8 cellular contexts compared by ENCODE assay signal in genomic region chr19:42433503-42434260, GRCh38. TPM values are rescaled to one million over a fixed set of nuclear protein-coding genes. Genes with fewer than 3 reads are reported as not detected.
DNase-seq lines count a peak whose midpoint lies in the region; ATAC-seq, FAIRE-seq and TF ChIP-seq lines count a peak whose summit lies in the region.

No MANE protein-coding gene starts in this region.

- no peak for TF ChIP-seq POLR2A in Peyer's patch (IDR thresholded peaks at IDR 0.05)

- H3K9me3 ChIP-seq in HEK293 (ENCODE audit: control insufficient read depth, insufficient read depth, low read depth, low read length), result no peaks in the 10 kb centered on the region
- no peaks in the 10 kb centered on the region for H3K9me3 ChIP-seq in Peyer's patch

- no peaks in the 10 kb centered on the region for H3K9me3 Mint-ChIP-seq in activated T-helper 2 cell treated with anti-CD3 and anti-CD28 coated beads, Interferon-gamma antibody, Interleukin-2, Interleukin-4, amounts not matched to agents 10 μg/mL and 5 μg/mL and 100 μg/mL, durations not matched to agents 14 hours and 24 hours and 36 hours

- DNase-seq in Ammon's horn (ENCODE audit: low spot score) (peak; percentile 81), Peyer's patch (peak; percentile 71 to 95 (median 90)), globus pallidus (ENCODE audit: low spot score) (peak; percentile 86), omental fat pad (ENCODE audit: low spot score) (no peak), urothelium cell line (ENCODE audit: low spot score) (peak; percentile 50)
- peak; percentile 38 for DNase-seq in activated T-helper 2 cell treated with anti-CD3 and anti-CD28 coated beads, Interferon-gamma antibody, Interleukin-2, Interleukin-4, amounts not matched to agents 10 μg/mL and 5 μg/mL and 100 μg/mL, durations not matched to agents 14 hours and 24 hours and 36 hours (ENCODE audit: low spot score)

- H3K27me3 ChIP-seq in Peyer's patch, result no peaks in the 10 kb centered on the region

- no peak overlapping the region for H3K27ac Mint-ChIP-seq in activated T-helper 2 cell treated with anti-CD3 and anti-CD28 coated beads, Interferon-gamma antibody, Interleukin-2, Interleukin-4, amounts not matched to agents 10 μg/mL and 5 μg/mL and 100 μg/mL, durations not matched to agents 14 hours and 24 hours and 36 hours

- FAIRE-seq in urothelium cell line (lab: Jason Lieb, UNC), result no peak

- H3K4me3 Mint-ChIP-seq in activated T-helper 2 cell treated with anti-CD3 and anti-CD28 coated beads, Interferon-gamma antibody, Interleukin-2, Interleukin-4, amounts not matched to agents 10 μg/mL and 5 μg/mL and 100 μg/mL, durations not matched to agents 14 hours and 24 hours and 36 hours (ENCODE audit: low read depth), result no peak overlapping the region

- CTCF ChIA-PET in HEK293 (lab: Yijun Ruan, JAX), result interaction anchor here (0.5 to 7.4 kb wide), 52 partner anchors 7 to 355 kb away, joined by 3 to 98 read pairs (median 4); partner anchors contain the start of gene POU2F2

- TF ChIP-seq CTCF in HEK293 (tag by site-specific recombination; IDR thresholded peaks at IDR 0.05) (peak; percentile 53; the same call in 1 of the 2 replicates), Peyer's patch (IDR thresholded peaks at IDR 0.05) (peak; percentile 28 to 94 (median 82)), omental fat pad (IDR thresholded peaks at IDR 0.05) (no peak)

- no peaks in the 10 kb centered on the region for H3K36me3 ChIP-seq in HEK293 (ENCODE audit: control insufficient read depth in 2 of 2, insufficient read depth in 1 of 2, low read length in 2 of 2)
- no peaks in the 10 kb centered on the region for H3K36me3 ChIP-seq in Peyer's patch

- no peaks in the 10 kb centered on the region for H3K36me3 Mint-ChIP-seq in activated T-helper 2 cell treated with anti-CD3 and anti-CD28 coated beads, Interferon-gamma antibody, Interleukin-2, Interleukin-4, amounts not matched to agents 10 μg/mL and 5 μg/mL and 100 μg/mL, durations not matched to agents 14 hours and 24 hours and 36 hours (ENCODE audit: low read depth)

- ATAC-seq in omental fat pad (ENCODE audit: low FRiP score) (peak; percentile 67), GM18907 (IDR thresholded peaks at IDR 0.05; ENCODE audit: unreplicated experiment) (no peak)

- peaks cover 5% of the 10 kb centered on the region; the same call in 1 of the 2 replicates for H3K4me1 ChIP-seq in HEK293 (ENCODE audit: control insufficient read depth, insufficient read depth, low read length)
- H3K4me1 ChIP-seq in Peyer's patch, result peaks cover 0 to 5% (median 0%) of the 10 kb centered on the region in 4 donors

- H3K27ac ChIP-seq in HEK293 (ENCODE audit: extremely low read depth, low read depth, low read length) (no peak overlapping the region), Peyer's patch (peak overlapping the region in 3 of 4 donors; percentile 39 to 76 (median 59))

- POLR2A ChIA-PET in HEK293 (lab: Yijun Ruan, JAX), result interaction anchor here (0.6 to 1.2 kb wide), 2 partner anchors 103 to 131 kb away, joined by 3 read pairs; partner anchors contain the start of genes PAFAH1B3 and PRR19

- H3K27me3 Mint-ChIP-seq in activated T-helper 2 cell treated with anti-CD3 and anti-CD28 coated beads, Interferon-gamma antibody, Interleukin-2, Interleukin-4, amounts not matched to agents 10 μg/mL and 5 μg/mL and 100 μg/mL, durations not matched to agents 14 hours and 24 hours and 36 hours (ENCODE audit: low read depth), result peaks cover 6% of the 10 kb centered on the region

- H3K4me3 ChIP-seq in HEK293 (ENCODE audit: low read depth, low read length), result no peak overlapping the region
- no peak overlapping the region for H3K4me3 ChIP-seq in Peyer's patch

- peaks cover 11% of the 10 kb centered on the region for H3K4me1 Mint-ChIP-seq in activated T-helper 2 cell treated with anti-CD3 and anti-CD28 coated beads, Interferon-gamma antibody, Interleukin-2, Interleukin-4, amounts not matched to agents 10 μg/mL and 5 μg/mL and 100 μg/mL, durations not matched to agents 14 hours and 24 hours and 36 hours (ENCODE audit: low read depth)

- intact Hi-C loops in activated T-helper 2 cell treated with anti-CD3 and anti-CD28 coated beads, Interferon-gamma antibody, Interleukin-2, Interleukin-4, amounts not matched to agents 10 μg/mL and 5 μg/mL and 100 μg/mL, durations not matched to agents 14 hours and 24 hours and 36 hours (cut with micrococcal nuclease), result loop anchor here (1.0 kb wide), 1 partner anchor 10 kb away; no protein-coding TSS in a partner anchor

TF ChIP-seq in HEK293, 187 proteins besides CTCF, POLR2A, EP300 and RAD21 (continues in another document):
- TF ChIP-seq ZNF248 (tag by site-specific recombination; IDR thresholded peaks at IDR 0.05) (no peak), KLF8 (tag by site-specific recombination; IDR thresholded peaks at IDR 0.05) (peak; percentile 53; the same call in 1 of the 2 replicates), ZNF146 (tag by site-specific recombination; IDR thresholded peaks at IDR 0.05) (no peak), ZFP37 (tag by site-specific recombination; IDR thresholded peaks at IDR 0.05) (peak; percentile 52; the same call in 1 of the 2 replicates), ZNF214 (tag by site-specific recombination; IDR thresholded peaks at IDR 0.05; ENCODE audit: borderline replicate concordance) (no peak), ZNF202 (tag by site-specific recombination; IDR thresholded peaks at IDR 0.05; ENCODE audit: borderline replicate concordance) (no peak), ZNF747 (tag by site-specific recombination; IDR thresholded peaks at IDR 0.05) (no peak), ZNF280C (tag by site-specific recombination; IDR thresholded peaks at IDR 0.05) (no peak), KLF16 (tag by site-specific recombination; IDR thresholded peaks at IDR 0.05) (no peak), ZNF596 (tag by site-specific recombination; IDR thresholded peaks at IDR 0.05) (no peak), HOXC10 (CRISPR knock-in tag; IDR thresholded peaks at IDR 0.05) (no peak)
- TF ChIP-seq, protein P1, sequence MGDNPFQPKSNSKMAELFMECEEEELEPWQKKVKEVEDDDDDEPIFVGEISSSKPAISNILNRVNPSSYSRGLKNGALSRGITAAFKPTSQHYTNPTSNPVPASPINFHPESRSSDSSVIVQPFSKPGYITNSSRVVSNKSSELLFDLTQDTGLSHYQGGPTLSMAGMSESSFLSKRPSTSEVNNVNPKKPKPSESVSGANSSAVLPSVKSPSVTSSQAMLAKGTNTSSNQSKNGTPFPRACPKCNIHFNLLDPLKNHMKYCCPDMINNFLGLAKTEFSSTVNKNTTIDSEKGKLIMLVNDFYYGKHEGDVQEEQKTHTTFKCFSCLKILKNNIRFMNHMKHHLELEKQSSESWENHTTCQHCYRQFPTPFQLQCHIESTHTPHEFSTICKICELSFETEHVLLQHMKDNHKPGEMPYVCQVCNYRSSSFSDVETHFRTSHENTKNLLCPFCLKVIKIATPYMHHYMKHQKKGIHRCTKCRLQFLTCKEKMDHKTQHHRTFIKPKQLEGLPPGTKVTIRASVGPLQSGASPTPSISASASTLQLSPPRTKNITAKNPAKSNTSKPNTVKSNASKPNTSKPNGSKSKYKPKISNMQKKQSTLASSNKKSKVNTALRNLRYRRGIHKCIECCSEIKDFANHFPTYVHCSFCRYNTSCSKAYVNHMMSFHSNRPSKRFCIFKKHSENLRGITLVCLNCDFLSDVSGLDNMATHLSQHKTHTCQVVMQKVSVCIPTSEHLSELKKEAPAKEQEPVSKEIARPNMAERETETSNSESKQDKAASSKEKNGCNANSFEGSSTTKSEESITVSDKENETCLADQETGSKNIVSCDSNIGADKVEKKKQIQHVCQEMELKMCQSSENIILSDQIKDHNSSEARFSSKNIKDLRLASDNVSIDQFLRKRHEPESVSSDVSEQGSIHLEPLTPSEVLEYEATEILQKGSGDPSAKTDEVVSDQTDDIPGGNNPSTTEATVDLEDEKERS (tag by site-specific recombination; IDR thresholded peaks at IDR 0.05), result no peak

RNA-seq across cellular contexts. Expression of gene LIPE, which starts 6.5 kb away (rescaled TPM):
- total RNA-seq in Peyer's patch (10 to 100 TPM; 28.9 to 46.6 (median 34.8) TPM), omental fat pad (1,000 to 10,000 TPM in 2 of 4 donors, 100 to 1,000 TPM in 2; 491 to 3,641 (median 1,025) TPM)
- 33.0 and 35.2 TPM in 2 replicates for total RNA-seq in activated T-helper 2 cell treated with anti-CD3 and anti-CD28 coated beads, Interferon-gamma antibody, Interleukin-2, Interleukin-4, amounts not matched to agents 10 μg/mL and 5 μg/mL and 100 μg/mL, durations not matched to agents 14 hours and 24 hours and 36 hours

RNA-seq across cellular contexts. Expression of gene CXCL17, which starts 9.1 kb away (rescaled TPM):
- total RNA-seq in Peyer's patch (not detected), omental fat pad (not detected)
- not detected in 2 replicates for total RNA-seq in activated T-helper 2 cell treated with anti-CD3 and anti-CD28 coated beads, Interferon-gamma antibody, Interleukin-2, Interleukin-4, amounts not matched to agents 10 μg/mL and 5 μg/mL and 100 μg/mL, durations not matched to agents 14 hours and 24 hours and 36 hours

RNA-seq across cellular contexts. Expression of gene CNFN, which starts 43.6 kb away (rescaled TPM):
- total RNA-seq in Peyer's patch, result 1 to 10 TPM in 1 of 4 donors, not detected in 3; 3.8 TPM
- total RNA-seq in activated T-helper 2 cell treated with anti-CD3 and anti-CD28 coated beads, Interferon-gamma antibody, Interleukin-2, Interleukin-4, amounts not matched to agents 10 μg/mL and 5 μg/mL and 100 μg/mL, durations not matched to agents 14 hours and 24 hours and 36 hours, result 0.53 TPM in 1 of 2 replicates, not detected in the other
- not detected for total RNA-seq in omental fat pad

Comparison
In these comparisons a context has a peak if more than half of its experiments do, and no peak if none do; other contexts are left out.
1. CTCF ChIP-seq: peak in HEK293 (single experiment) and Peyer's patch (6 of 6); none in omental fat pad (0 of 3).
2. RNA of gene LIPE, which starts 6.5 kb away (total RNA-seq): 491 to 3,641 TPM in omental fat pad; 28.9 to 46.6 TPM in Peyer's patch and 33.0 to 35.2 TPM in activated T-helper 2 cell treated with anti-CD3 and anti-CD28 coated beads, Interferon-gamma antibody, Interleukin-2, Interleukin-4, amounts not matched to agents 10 μg/mL and 5 μg/mL and 100 μg/mL, durations not matched to agents 14 hours and 24 hours and 36 hours; every median in the first group is over 10 times any median in the second.